40 cellular contexts compared by ENCODE assay signal in the genomic region with DNA sequence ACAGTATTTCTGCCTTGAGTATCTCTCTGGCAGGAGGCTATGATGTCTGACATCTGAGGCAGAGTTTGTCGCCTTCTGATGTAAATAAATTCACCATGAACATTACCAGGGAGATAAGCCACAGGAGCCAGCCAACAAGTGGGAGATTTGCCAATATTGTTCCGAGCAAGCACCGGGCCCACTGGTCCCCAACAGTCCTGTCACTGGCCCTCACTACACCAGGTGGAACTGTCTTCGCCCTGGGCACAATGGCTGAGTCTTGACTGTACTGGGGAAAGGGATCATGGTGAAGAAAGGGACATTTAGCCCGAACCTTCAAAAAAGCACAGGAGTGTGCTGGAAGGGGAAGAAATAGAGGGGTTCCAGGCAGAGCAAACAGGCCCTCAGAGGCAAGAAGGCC. TPM values are rescaled to one million over a fixed set of nuclear protein-coding genes. Genes with fewer than 3 reads are reported as not detected.
"Had no signal": no experiment of that assay in that cellular context is flagged by ENCODE, and none has a peak within 500 bp of the region (broad histone marks: within the 10 kb centered on the region; RNA-seq: fewer than 3 reads in every experiment).

No MANE protein-coding gene starts in this region.

- H3K4me3 Mint-ChIP-seq: activated B cell treated with CpG ODN at 0.5 μM for 24 hours; activated CD4-positive, alpha-beta memory T cell treated with anti-CD3 and anti-CD28 coated beads for 36 hours; activated CD4-positive, alpha-beta T cell treated with anti-CD3 and anti-CD28 coated beads, Interleukin-2, amount 10 ng/mL, durations not matched to agents 24 days and 14 days; activated CD8-positive, alpha-beta T cell treated with anti-CD3 and anti-CD28 coated beads for 36 hours; activated naive CD8-positive, alpha-beta T cell treated with anti-CD3 and anti-CD28 coated beads for 36 hours; activated T-cell treated with anti-CD3 and anti-CD28 coated beads, Interleukin-2, amount 50 U/mL, for 4 hours; activated T-cell treated with anti-CD3 and anti-CD28 coated beads, Interleukin-2, amount 50 U/mL, for 72 hours; activated T-helper 1 cell treated with anti-CD3 and anti-CD28 coated beads, Interleukin-12 subunit alpha, Interleukin-12 subunit beta, Interleukin-2, Interleukin-4 antibody, amounts not matched to agents 30 ng/mL and 10 ng/mL and 1 ng/mL, durations not matched to agents 14 hours and 24 hours and 36 hours; activated T-helper 17 cell treated with anti-CD3 and anti-CD28 coated beads, Interleukin-2, amount 50 U/mL, for 72 hours; central memory CD8-positive, alpha-beta T cell; T-helper 1 cell treated with Interleukin-12 subunit alpha and Interleukin-12 subunit beta and Interleukin-4 antibody, amounts not matched to agents 30 μg/mL and 1 μg/mL, for 36 hours; T-helper 2 cell treated with Interferon-gamma antibody and Interleukin-4, amounts not matched to agents 5 μg/mL and 100 μg/mL, for 36 hours had no signal

- FAIRE-seq: astrocyte, TTC549 had no signal

- DNase-seq: activated B cell treated with CpG ODN at 0.5 μM for 24 hours; activated CD4-positive, alpha-beta memory T cell treated with anti-CD3 and anti-CD28 coated beads for 36 hours; activated CD4-positive, alpha-beta T cell treated with anti-CD3 and anti-CD28 coated beads for 4 hours; activated CD4-positive, alpha-beta T cell treated with anti-CD3 and anti-CD28 coated beads, Interleukin-2, amount 10 ng/mL, durations not matched to agents 24 days and 14 days; activated CD4-positive, alpha-beta T cell treated with anti-CD3 and anti-CD28 coated beads, Interleukin-2, amount 50 U/mL, for 1 hour; activated CD4-positive, alpha-beta T cell treated with anti-CD3 and anti-CD28 coated beads, Interleukin-2, amount 50 U/mL, for 4 hours; activated CD4-positive, CD25-positive, alpha-beta regulatory T cell treated with anti-CD3 and anti-CD28 coated beads, Interleukin-2, amount 50 U/mL, for 72 hours; activated CD8-positive, alpha-beta memory T cell treated with anti-CD3 and anti-CD28 coated beads, Interleukin-2, amount 50 U/mL, for 4 hours; activated CD8-positive, alpha-beta T cell treated with anti-CD3 and anti-CD28 coated beads for 36 hours; activated effector memory CD4-positive, alpha-beta T cell treated with anti-CD3 and anti-CD28 coated beads, Interleukin-2, amount 50 U/mL, for 16 hours; activated gamma-delta T cell treated with Interleukin-2 at 50 U/mL for 16 hours; activated naive CD4-positive, alpha-beta T cell; activated naive CD4-positive, alpha-beta T cell treated with anti-CD3 and anti-CD28 coated beads, Interleukin-2, amount 50 U/mL, for 16 hours; activated naive CD8-positive, alpha-beta T cell treated with anti-CD3 and anti-CD28 coated beads for 36 hours; activated T-cell treated with anti-CD3 and anti-CD28 coated beads for 4 hours; activated T-cell treated with anti-CD3 and anti-CD28 coated beads, Interleukin-2, amount 50 U/mL, for 1 hour; activated T-cell treated with anti-CD3 and anti-CD28 coated beads, Interleukin-2, amount 50 U/mL, for 4 hours; activated T-cell treated with anti-CD3 and anti-CD28 coated beads, Interleukin-2, amount 50 U/mL, for 72 hours; adrenal gland; amniotic stem cell; aorta; body of pancreas; brain microvascular endothelial cell; caudate nucleus; cerebellar nuclear complex; T-helper 1 cell; T-helper 2 cell; T-helper 9 cell had no signal

- H3K27ac ChIP-seq: adrenal gland, body of pancreas, brain microvascular endothelial cell, breast epithelium, VCaP had no signal

- H3K4me1 ChIP-seq: adrenal gland, body of pancreas, breast epithelium had no signal

- H3K9me3 ChIP-seq: adrenal gland, body of pancreas, breast epithelium had no signal

- H3K36me3 ChIP-seq: adrenal gland, brain microvascular endothelial cell, breast epithelium had no signal

- ATAC-seq: activated CD8-positive, alpha-beta T cell treated with anti-CD3 and anti-CD28 coated beads for 36 hours; activated naive CD4-positive, alpha-beta T cell treated with anti-CD3 and anti-CD28 coated beads, Interleukin-2, amount 50 U/mL, for 72 hours; activated T-cell treated with anti-CD3 and anti-CD28 coated beads, Interleukin-2, amount 50 U/mL, for 4 hours; activated T-cell treated with anti-CD3 and anti-CD28 coated beads, Interleukin-2, amount 50 U/mL, for 72 hours; activated T-helper 17 cell treated with anti-CD3 and anti-CD28 coated beads, Interleukin-2, amount 50 U/mL, for 72 hours; body of pancreas had no signal

- H3K36me3 Mint-ChIP-seq: activated CD4-positive, alpha-beta memory T cell treated with anti-CD3 and anti-CD28 coated beads for 36 hours; activated naive CD4-positive, alpha-beta T cell treated with anti-CD3 and anti-CD28 coated beads, Interleukin-2, amount 50 U/mL, for 72 hours; activated naive CD8-positive, alpha-beta T cell treated with anti-CD3 and anti-CD28 coated beads for 36 hours had no signal

- H3K27me3 Mint-ChIP-seq: activated B cell treated with CpG ODN at 0.5 μM for 24 hours; activated CD4-positive, alpha-beta memory T cell treated with anti-CD3 and anti-CD28 coated beads for 36 hours; activated CD4-positive, alpha-beta T cell treated with anti-CD3 and anti-CD28 coated beads, Interleukin-2, amount 10 ng/mL, durations not matched to agents 24 days and 14 days; activated CD8-positive, alpha-beta T cell treated with anti-CD3 and anti-CD28 coated beads for 36 hours; activated naive CD8-positive, alpha-beta T cell treated with anti-CD3 and anti-CD28 coated beads for 36 hours had no signal

- H3K9me3 Mint-ChIP-seq: activated B cell treated with CpG ODN at 0.5 μM for 24 hours; activated CD4-positive, alpha-beta memory T cell treated with anti-CD3 and anti-CD28 coated beads for 36 hours; activated CD4-positive, alpha-beta T cell treated with anti-CD3 and anti-CD28 coated beads, Interleukin-2, amount 10 ng/mL, durations not matched to agents 24 days and 14 days; activated CD8-positive, alpha-beta T cell treated with anti-CD3 and anti-CD28 coated beads for 36 hours; activated naive CD4-positive, alpha-beta T cell treated with anti-CD3 and anti-CD28 coated beads, Interleukin-2, amount 50 U/mL, for 72 hours; activated T-cell treated with anti-CD3 and anti-CD28 coated beads, Interleukin-2, amount 50 U/mL, for 72 hours; activated T-helper 1 cell treated with anti-CD3 and anti-CD28 coated beads, Interleukin-12 subunit alpha, Interleukin-12 subunit beta, Interleukin-2, Interleukin-4 antibody, amounts not matched to agents 30 ng/mL and 10 ng/mL and 1 ng/mL, durations not matched to agents 14 hours and 24 hours and 36 hours; activated T-helper 17 cell treated with anti-CD3 and anti-CD28 coated beads, Interleukin-2, amount 50 U/mL, for 72 hours; central memory CD8-positive, alpha-beta T cell; T-helper 1 cell treated with Interleukin-12 subunit alpha and Interleukin-12 subunit beta and Interleukin-4 antibody, amounts not matched to agents 30 μg/mL and 1 μg/mL, for 36 hours; T-helper 2 cell treated with Interferon-gamma antibody and Interleukin-4, amounts not matched to agents 5 μg/mL and 100 μg/mL, for 36 hours had no signal

- H3K4me3 ChIP-seq: adrenal gland, body of pancreas, breast epithelium had no signal

- H3K27me3 ChIP-seq: adrenal gland, body of pancreas, brain microvascular endothelial cell, breast epithelium had no signal

- H3K4me1 Mint-ChIP-seq: activated B cell treated with CpG ODN at 0.5 μM for 24 hours; activated CD4-positive, alpha-beta T cell treated with anti-CD3 and anti-CD28 coated beads, Interleukin-2, amount 10 ng/mL, durations not matched to agents 24 days and 14 days; activated naive CD8-positive, alpha-beta T cell treated with anti-CD3 and anti-CD28 coated beads for 36 hours; activated T-helper 17 cell treated with anti-CD3 and anti-CD28 coated beads, Interleukin-2, amount 50 U/mL, for 72 hours; central memory CD8-positive, alpha-beta T cell had no signal

- H3K27ac Mint-ChIP-seq: activated B cell treated with CpG ODN at 0.5 μM for 24 hours; activated CD4-positive, alpha-beta memory T cell treated with anti-CD3 and anti-CD28 coated beads for 36 hours; activated CD4-positive, alpha-beta T cell treated with anti-CD3 and anti-CD28 coated beads, Interleukin-2, amount 10 ng/mL, durations not matched to agents 24 days and 14 days; activated CD8-positive, alpha-beta T cell treated with anti-CD3 and anti-CD28 coated beads for 36 hours; activated naive CD8-positive, alpha-beta T cell treated with anti-CD3 and anti-CD28 coated beads for 36 hours; activated T-cell treated with anti-CD3 and anti-CD28 coated beads, Interleukin-2, amount 50 U/mL, for 72 hours; activated T-helper 1 cell treated with anti-CD3 and anti-CD28 coated beads, Interleukin-12 subunit alpha, Interleukin-12 subunit beta, Interleukin-2, Interleukin-4 antibody, amounts not matched to agents 30 ng/mL and 10 ng/mL and 1 ng/mL, durations not matched to agents 14 hours and 24 hours and 36 hours; activated T-helper 17 cell treated with anti-CD3 and anti-CD28 coated beads, Interleukin-2, amount 50 U/mL, for 72 hours; T-helper 1 cell treated with Interleukin-12 subunit alpha and Interleukin-12 subunit beta and Interleukin-4 antibody, amounts not matched to agents 30 μg/mL and 1 μg/mL, for 36 hours; T-helper 2 cell treated with Interferon-gamma antibody and Interleukin-4, amounts not matched to agents 5 μg/mL and 100 μg/mL, for 36 hours had no signal

RNA-seq across cellular contexts. Expression of a gene that starts 57.4 kb away (rescaled TPM):
- total RNA-seq: activated B cell treated with CpG ODN at 0.5 μM for 24 hours; activated CD4-positive, alpha-beta memory T cell treated with anti-CD3 and anti-CD28 coated beads for 36 hours; activated CD4-positive, alpha-beta T cell treated with anti-CD3 and anti-CD28 coated beads, Interleukin-2, amount 10 ng/mL, durations not matched to agents 24 days and 14 days; activated CD8-positive, alpha-beta memory T cell treated with anti-CD3 and anti-CD28 coated beads for 36 hours; activated CD8-positive, alpha-beta T cell treated with anti-CD3 and anti-CD28 coated beads for 36 hours; activated naive CD4-positive, alpha-beta T cell treated with anti-CD3 and anti-CD28 coated beads, Interleukin-2, amount 50 U/mL, for 72 hours; activated naive CD8-positive, alpha-beta T cell treated with anti-CD3 and anti-CD28 coated beads for 36 hours; activated T-cell treated with anti-CD3 and anti-CD28 coated beads, Interleukin-2, amount 50 U/mL, for 4 hours; activated T-cell treated with anti-CD3 and anti-CD28 coated beads, Interleukin-2, amount 50 U/mL, for 72 hours; activated T-helper 1 cell treated with anti-CD3 and anti-CD28 coated beads, Interleukin-12 subunit alpha, Interleukin-12 subunit beta, Interleukin-2, Interleukin-4 antibody, amounts not matched to agents 30 ng/mL and 10 ng/mL and 1 ng/mL, durations not matched to agents 14 hours and 24 hours and 36 hours; activated T-helper 17 cell treated with anti-CD3 and anti-CD28 coated beads, Interleukin-2, amount 50 U/mL, for 72 hours; adrenal gland; aorta; astrocyte; body of pancreas; breast epithelium; chondrocyte had no signal
- polyA plus RNA-seq: adrenal gland, aorta had no signal
